In genomic region chr1:60949826-60950197, GRCh38 we compare ENCODE assay signal across 27 cellular contexts.
"Had no signal": no experiment of that assay in that cellular context is flagged by ENCODE, and none has a peak within 500 bp of the region (broad histone marks: within the 10 kb centered on the region; RNA-seq: fewer than 3 reads in every experiment).

No MANE protein-coding gene starts in this region.

- H3K27ac Mint-ChIP-seq: activated CD4-positive, alpha-beta memory T cell treated with anti-CD3 and anti-CD28 coated beads, Interleukin-2, amount 10 ng/mL, durations not matched to agents 7 days and 5 days; activated CD4-positive, alpha-beta T cell treated with anti-CD3 and anti-CD28 coated beads for 36 hours; activated naive CD4-positive, alpha-beta T cell treated with anti-CD3 and anti-CD28 coated beads, Interleukin-2, amount 10 ng/mL, durations not matched to agents 7 days and 5 days; activated naive CD8-positive, alpha-beta T cell treated with anti-CD3 and anti-CD28 coated beads for 36 hours; activated T-cell treated with anti-CD3 and anti-CD28 coated beads, Interleukin-2, amount 50 U/mL, for 72 hours; activated T-helper 2 cell treated with anti-CD3 and anti-CD28 coated beads, Interferon-gamma antibody, Interleukin-2, Interleukin-4, amounts not matched to agents 10 μg/mL and 5 μg/mL and 100 μg/mL, durations not matched to agents 14 hours and 24 hours and 36 hours; T-helper 1 cell treated with Interleukin-12 subunit alpha and Interleukin-12 subunit beta and Interleukin-4 antibody, amounts not matched to agents 30 μg/mL and 1 μg/mL, for 36 hours had no signal

- H3K4me1 ChIP-seq: Peyer's patch, SJCRH30 had no signal

- H3K27me3 ChIP-seq: Peyer's patch, SJCRH30 had no signal

- DNase-seq: activated CD4-positive, alpha-beta memory T cell treated with anti-CD3 and anti-CD28 coated beads, Interleukin-2, amount 10 ng/mL, durations not matched to agents 7 days and 5 days; activated CD4-positive, alpha-beta T cell treated with anti-CD3 and anti-CD28 coated beads for 36 hours; activated CD4-positive, alpha-beta T cell treated with anti-CD3 and anti-CD28 coated beads, Interleukin-2, amount 50 U/mL, for 1 hour; activated CD8-positive, alpha-beta memory T cell treated with anti-CD3 and anti-CD28 coated beads, Interleukin-2, amount 50 U/mL, for 4 hours; activated gamma-delta T cell treated with Interleukin-2 at 50 U/mL for 16 hours; activated naive CD4-positive, alpha-beta T cell treated with anti-CD3 and anti-CD28 coated beads, Interleukin-2, amount 10 ng/mL, durations not matched to agents 7 days and 5 days; activated naive CD8-positive, alpha-beta T cell treated with anti-CD3 and anti-CD28 coated beads for 36 hours; activated T-cell treated with anti-CD3 and anti-CD28 coated beads, Interleukin-2, amount 50 U/mL, for 72 hours; anterior cingulate cortex; caudate nucleus; Karpas-422; NCI-H146; NCI-H187 treated with DMSO at 0.1 percent for 48 hours; NCI-H2171; NCI-H2227 treated with DMSO at 0.1 percent for 48 hours; NCI-H446 treated with DMSO at 0.1 percent for 48 hours; NCI-H526; NCI-H82; Peyer's patch; Right ventricle myocardium superior; SJCRH30; WERI-Rb-1 had no signal

- ATAC-seq: activated CD4-positive, alpha-beta T cell treated with anti-CD3 and anti-CD28 coated beads for 36 hours; activated T-cell treated with anti-CD3 and anti-CD28 coated beads, Interleukin-2, amount 50 U/mL, for 72 hours had no signal

- H3K4me2 ChIP-seq: SK-N-SH had no signal

- H3K4me3 ChIP-seq: Peyer's patch, SJCRH30 had no signal

- H3K9ac ChIP-seq: SK-N-SH had no signal

- FAIRE-seq: TTC549 had no signal

- H3K27ac ChIP-seq: Peyer's patch, RWPE1, SJCRH30, WERI-Rb-1 had no signal

- H3K9me3 ChIP-seq: Peyer's patch, SJCRH30, SK-N-SH had no signal

- H3K36me3 ChIP-seq: Peyer's patch, SJCRH30, WERI-Rb-1 had no signal

- H3K4me1 Mint-ChIP-seq: activated CD4-positive, alpha-beta memory T cell treated with anti-CD3 and anti-CD28 coated beads, Interleukin-2, amount 10 ng/mL, durations not matched to agents 7 days and 5 days; activated CD4-positive, alpha-beta T cell treated with anti-CD3 and anti-CD28 coated beads for 36 hours; activated naive CD8-positive, alpha-beta T cell treated with anti-CD3 and anti-CD28 coated beads for 36 hours had no signal

- H3K4me3 Mint-ChIP-seq: activated CD4-positive, alpha-beta memory T cell treated with anti-CD3 and anti-CD28 coated beads, Interleukin-2, amount 10 ng/mL, durations not matched to agents 7 days and 5 days; activated CD4-positive, alpha-beta T cell treated with anti-CD3 and anti-CD28 coated beads for 36 hours; activated naive CD4-positive, alpha-beta T cell treated with anti-CD3 and anti-CD28 coated beads, Interleukin-2, amount 10 ng/mL, durations not matched to agents 7 days and 5 days; activated naive CD8-positive, alpha-beta T cell treated with anti-CD3 and anti-CD28 coated beads for 36 hours; activated T-cell treated with anti-CD3 and anti-CD28 coated beads, Interleukin-2, amount 50 U/mL, for 72 hours; T-helper 1 cell treated with Interleukin-12 subunit alpha and Interleukin-12 subunit beta and Interleukin-4 antibody, amounts not matched to agents 30 μg/mL and 1 μg/mL, for 36 hours had no signal

- H3K36me3 Mint-ChIP-seq: activated naive CD4-positive, alpha-beta T cell treated with anti-CD3 and anti-CD28 coated beads, Interleukin-2, amount 10 ng/mL, durations not matched to agents 7 days and 5 days; activated naive CD8-positive, alpha-beta T cell treated with anti-CD3 and anti-CD28 coated beads for 36 hours had no signal

- H3K9me3 Mint-ChIP-seq: activated CD4-positive, alpha-beta memory T cell treated with anti-CD3 and anti-CD28 coated beads, Interleukin-2, amount 10 ng/mL, durations not matched to agents 7 days and 5 days; activated naive CD4-positive, alpha-beta T cell treated with anti-CD3 and anti-CD28 coated beads, Interleukin-2, amount 10 ng/mL, durations not matched to agents 7 days and 5 days; activated naive CD8-positive, alpha-beta T cell treated with anti-CD3 and anti-CD28 coated beads for 36 hours; activated T-helper 2 cell treated with anti-CD3 and anti-CD28 coated beads, Interferon-gamma antibody, Interleukin-2, Interleukin-4, amounts not matched to agents 10 μg/mL and 5 μg/mL and 100 μg/mL, durations not matched to agents 14 hours and 24 hours and 36 hours; T-helper 1 cell treated with Interleukin-12 subunit alpha and Interleukin-12 subunit beta and Interleukin-4 antibody, amounts not matched to agents 30 μg/mL and 1 μg/mL, for 36 hours had no signal
